1 cellular context compared by ENCODE assay signal in the genomic region with DNA sequence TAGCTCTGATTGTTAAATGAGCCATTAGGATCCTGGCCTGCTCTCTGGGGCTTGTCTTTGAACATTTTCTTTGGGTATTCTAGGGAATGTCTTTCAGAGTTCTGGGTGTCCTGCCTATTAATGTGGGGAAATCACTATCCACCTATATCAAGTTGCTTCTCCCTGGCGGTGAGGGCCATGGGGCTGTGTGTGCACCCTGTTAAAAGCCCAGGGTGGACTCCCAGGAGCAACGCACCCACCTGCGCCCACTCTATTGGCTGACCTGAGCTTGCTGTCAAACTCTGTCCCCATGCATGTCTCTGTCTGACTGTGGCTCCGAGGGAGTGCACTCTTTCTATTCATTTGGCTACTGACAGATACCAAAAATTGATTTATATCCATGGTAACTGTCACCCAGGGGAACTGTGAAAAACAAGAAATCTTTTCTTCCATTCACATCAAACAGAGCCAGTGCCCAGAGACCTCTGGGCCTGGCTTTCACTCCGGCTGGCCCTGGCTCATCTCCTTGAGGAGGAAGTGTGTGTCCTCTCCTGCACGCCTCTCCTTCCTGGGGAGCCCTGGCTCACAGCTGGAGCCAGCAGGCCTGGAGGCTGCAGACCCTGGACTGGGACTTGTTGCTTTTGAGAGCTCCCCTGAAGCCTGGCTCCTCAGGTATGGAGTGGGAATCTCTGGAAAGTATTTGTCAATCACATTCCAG.
TF ChIP-seq lines count a peak whose summit lies in the region.

No MANE protein-coding gene starts in this region.

TF ChIP-seq in GM23338, 12 proteins besides CTCF, POLR2A, EP300 and RAD21 (continued from another document):
- TF ChIP-seq ZNF462 (CRISPR knock-in tag; IDR thresholded peaks at IDR 0.05) (no peak), ZNF331 (CRISPR knock-in tag; IDR thresholded peaks at IDR 0.05; ENCODE audit: low read depth) (no peak), EZH2 (IDR thresholded peaks at IDR 0.05; ENCODE audit: low read depth, unreplicated experiment) (no peak)
TF ChIP-seq in GM23338: peak in this region for 0.
